1 cellular context compared by ENCODE assay signal in genomic region chr9:21800931-21801682, GRCh38.
TF ChIP-seq lines count a peak whose summit lies in the region.

No MANE protein-coding gene starts in this region.

TF ChIP-seq in GM12878, 131 proteins besides CTCF, POLR2A, EP300 and RAD21 (continued from another document):
- no peak for TF ChIP-seq CEBPZ (IDR thresholded peaks at IDR 0.05; ENCODE audit: low read depth, low read length)
- no peak for TF ChIP-seq ZNF622 (IDR thresholded peaks at IDR 0.05)
TF ChIP-seq in GM12878: peak in this region for 0.
